14 cellular contexts compared by ENCODE assay signal in the genomic region with DNA sequence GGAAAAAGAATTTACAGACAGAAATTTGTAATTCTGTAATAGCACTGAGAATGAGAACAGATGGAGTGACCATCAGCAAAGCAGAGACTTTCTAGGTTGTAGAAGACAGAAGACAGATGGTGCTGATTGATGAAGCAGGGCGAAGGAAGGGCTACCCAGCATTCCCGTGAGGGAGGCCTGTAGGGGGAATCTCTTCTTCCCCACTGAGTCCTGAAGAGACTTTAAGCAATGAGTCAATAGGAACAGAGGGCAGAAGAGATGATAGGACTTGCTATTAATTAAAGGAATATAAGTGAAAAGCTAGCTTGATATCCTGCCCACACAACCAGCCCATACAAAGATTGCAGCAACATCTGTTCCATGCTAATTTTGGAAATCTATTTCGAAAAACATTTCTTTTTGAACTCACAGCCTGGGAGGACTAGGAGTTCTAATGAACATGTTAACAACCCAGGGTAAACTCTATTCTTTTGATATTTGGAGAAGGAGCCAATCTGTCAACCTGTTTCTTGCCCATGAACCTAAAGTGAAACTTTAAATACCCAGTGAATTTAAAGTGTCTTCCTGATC. TPM values are rescaled to one million over a fixed set of nuclear protein-coding genes. Genes with fewer than 3 reads are reported as not detected.
DNase-seq lines count a peak whose midpoint lies in the region; ATAC-seq, FAIRE-seq and TF ChIP-seq lines count a peak whose summit lies in the region.
"Had no signal": no experiment of that assay in that cellular context is flagged by ENCODE, and none has a peak within 500 bp of the region (broad histone marks: within the 10 kb centered on the region; RNA-seq: fewer than 3 reads in every experiment).

No MANE protein-coding gene starts in this region.

- DNase-seq in GM23338 (ENCODE audit: low spot score): no peak
- DNase-seq in NCI-H524 (lab: John Stamatoyannopoulos, UW): peak; percentile 82 to 94
- DNase-seq in fibroblast of the aortic adventitia (ENCODE audit: low read depth): no peak
- peak; percentile 10 for DNase-seq in putamen (ENCODE audit: low spot score)
- DNase-seq in HTR-8/SVneo (ENCODE audit: insufficient read length, low spot score): no peak
- DNase-seq: activated CD4-positive, CD25-positive, alpha-beta regulatory T cell; COR-L47; cortex of kidney; NCI-H1930; testis had no signal

- H3K27ac Mint-ChIP-seq in GM23338: no peak overlapping the region

- H3K36me3 ChIP-seq in GM23338 (ENCODE audit: insufficient read depth): no peaks in the 10 kb centered on the region

- no peak for TF ChIP-seq CTCF in GM23338 (conservative IDR thresholded peaks at IDR 0.05; ENCODE audit: low read depth in 2 of 2)
- peak; percentile 2 for TF ChIP-seq CTCF in fibroblast of the aortic adventitia (IDR thresholded peaks at IDR 0.05; ENCODE audit: insufficient read depth, low read length)

- H3K9me2 ChIP-seq in GM23338 (ENCODE audit: insufficient read depth): no peaks in the 10 kb centered on the region

- TF ChIP-seq POLR2A in GM18505 (IDR thresholded peaks at IDR 0.05; ENCODE audit: borderline replicate concordance, extremely low read depth, insufficient read depth, insufficient read length): no peak

- H3K36me3 Mint-ChIP-seq in GM23338 (ENCODE audit: low read depth): peaks cover 8% of the 10 kb centered on the region

- H3F3A ChIP-seq in GM23338 (replicated peaks; ENCODE audit: low read depth): no peaks in the 10 kb centered on the region

- H3K27ac ChIP-seq in GM23338 (ENCODE audit: low read depth): no peak overlapping the region
- H3K27ac ChIP-seq: testis had no signal

- peaks cover 36% of the 10 kb centered on the region for H3K4me1 Mint-ChIP-seq in GM23338

- no peak for FAIRE-seq in HTR-8/SVneo (lab: Jason Lieb, UNC)
- FAIRE-seq: keratinocyte had no signal

- H3K4me3 Mint-ChIP-seq in GM23338: no peak overlapping the region; the same call in 2 of the 3 replicates

- peak overlapping the region; percentile 3; the same call in 1 of the 2 replicates for H3K4me2 ChIP-seq in GM23338
- H3K4me2 ChIP-seq: smooth muscle cell had no signal

- peaks cover 8% of the 10 kb centered on the region; the same call in 1 of the 2 replicates for H4K20me1 ChIP-seq in GM23338 (replicated peaks; ENCODE audit: insufficient read depth)

- no peak overlapping the region for H2AFZ ChIP-seq in GM23338

- H3K4me1 ChIP-seq in GM23338 (ENCODE audit: insufficient read depth): peaks cover 35% of the 10 kb centered on the region
- H3K4me1 ChIP-seq: testis had no signal

- ATAC-seq in GM23338 (peak; percentile 65), HG03039 (IDR thresholded peaks at IDR 0.05; ENCODE audit: unreplicated experiment) (no peak), GM18505 (IDR thresholded peaks at IDR 0.05; ENCODE audit: unreplicated experiment) (no peak)

- H3K9me3 Mint-ChIP-seq in GM23338: peaks cover 4% of the 10 kb centered on the region

- peaks cover 2% of the 10 kb centered on the region for H3K27me3 Mint-ChIP-seq in GM23338 (ENCODE audit: insufficient read depth, low read depth, poor library complexity)

- H3K79me2 ChIP-seq in GM23338 (replicated peaks; ENCODE audit: insufficient read depth): peaks cover 65% of the 10 kb centered on the region

- H3K4me3 ChIP-seq in GM23338 (no peak overlapping the region), fibroblast of the aortic adventitia (ENCODE audit: low read depth, low read length) (no peak overlapping the region)
- H3K4me3 ChIP-seq: smooth muscle cell, testis had no signal

- H3K27me3 ChIP-seq in GM23338 (ENCODE audit: insufficient read depth): no peaks in the 10 kb centered on the region
- H3K27me3 ChIP-seq: testis had no signal

TF ChIP-seq in GM23338, 12 proteins besides CTCF, POLR2A, EP300 and RAD21:
- TF ChIP-seq, protein P1, sequence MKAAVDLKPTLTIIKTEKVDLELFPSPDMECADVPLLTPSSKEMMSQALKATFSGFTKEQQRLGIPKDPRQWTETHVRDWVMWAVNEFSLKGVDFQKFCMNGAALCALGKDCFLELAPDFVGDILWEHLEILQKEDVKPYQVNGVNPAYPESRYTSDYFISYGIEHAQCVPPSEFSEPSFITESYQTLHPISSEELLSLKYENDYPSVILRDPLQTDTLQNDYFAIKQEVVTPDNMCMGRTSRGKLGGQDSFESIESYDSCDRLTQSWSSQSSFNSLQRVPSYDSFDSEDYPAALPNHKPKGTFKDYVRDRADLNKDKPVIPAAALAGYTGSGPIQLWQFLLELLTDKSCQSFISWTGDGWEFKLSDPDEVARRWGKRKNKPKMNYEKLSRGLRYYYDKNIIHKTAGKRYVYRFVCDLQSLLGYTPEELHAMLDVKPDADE (IDR thresholded peaks at IDR 0.05): no peak

RNA-seq across cellular contexts. Expression of a gene that starts 44.1 kb away (rescaled TPM):
- total RNA-seq in GM23338 (2014; rRNA removed; shearing (Covaris generic)): 43.5 and 51.9 TPM in 2 replicates
- 220 and 231 TPM in 2 replicates for polyA plus RNA-seq in GM23338 (2016; fragmentation: Nextera tagmentation; extraction: Ambion mirVana)
- 42.7 and 61.5 TPM in 2 replicates for total RNA-seq in fibroblast of the aortic adventitia (ENCODE audit: low replicate concordance)

Comparison
In these comparisons a context has a peak if more than half of its experiments do, and no peak if none do; other contexts are left out.
1. DNase-seq: peak in NCI-H524 (2 of 2) and putamen (single experiment); none in GM23338 (single experiment), fibroblast of the aortic adventitia (single experiment) and HTR-8/SVneo (single experiment).